22 cellular contexts compared by ENCODE assay signal in the genomic region with DNA sequence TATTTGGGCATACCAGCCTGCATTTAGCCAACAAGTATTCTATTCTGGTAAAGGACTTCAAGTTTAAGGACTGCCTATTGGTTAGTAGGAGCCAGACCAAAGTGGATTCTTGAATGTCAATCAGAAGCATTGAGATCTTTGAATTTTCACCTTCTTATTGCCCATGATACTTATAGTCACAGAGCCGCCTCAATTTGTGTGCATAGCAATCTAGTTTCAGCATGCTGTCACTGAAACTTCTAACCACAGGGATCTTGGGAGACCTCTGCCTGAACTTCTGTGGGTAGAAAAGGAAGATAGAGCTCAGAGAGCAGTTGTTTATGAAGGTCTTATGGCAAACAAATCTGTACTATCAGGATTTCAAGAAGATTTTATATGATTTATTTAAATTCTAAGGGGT.
A peak's percentile ranks its signal among the peaks of the same experiment; 100 is the strongest.
DNase-seq lines count a peak whose midpoint lies in the region; ATAC-seq, FAIRE-seq and TF ChIP-seq lines count a peak whose summit lies in the region.
"Had no signal": no experiment of that assay in that cellular context is flagged by ENCODE, and none has a peak within 500 bp of the region (broad histone marks: within the 10 kb centered on the region; RNA-seq: fewer than 3 reads in every experiment).

No MANE protein-coding gene starts in this region.

- H3K27me3 ChIP-seq in skeletal muscle satellite cell (ENCODE audit: control insufficient read depth, insufficient read depth, low read length), result no peaks in the 10 kb centered on the region
- H3K27me3 ChIP-seq: right atrium auricular region, tibial artery had no signal

- H3K4me1 Mint-ChIP-seq in T-cell, result no peaks in the 10 kb centered on the region
- H3K4me1 Mint-ChIP-seq: activated CD8-positive, alpha-beta memory T cell treated with anti-CD3 and anti-CD28 coated beads, Interleukin-2, amount 10 ng/mL, durations not matched to agents 7 days and 5 days; activated naive CD8-positive, alpha-beta T cell treated with anti-CD3 and anti-CD28 coated beads, Interleukin-2, amount 10 ng/mL, durations not matched to agents 7 days and 5 days; B cell; central memory CD8-positive, alpha-beta T cell had no signal

- H3K4me2 ChIP-seq in skeletal muscle satellite cell (ENCODE audit: low read length), result peak overlapping the region; percentile 12

- H3K4me3 ChIP-seq in fibroblast of the aortic adventitia (ENCODE audit: low read depth, low read length) (no peak overlapping the region), skeletal muscle satellite cell (ENCODE audit: low read length) (no peak overlapping the region)
- H3K4me3 ChIP-seq: right atrium auricular region, tibial artery had no signal

- peaks cover 0 to 3% (median 0%) of the 10 kb centered on the region in 3 donors for H3K9me3 Mint-ChIP-seq in T-cell
- H3K9me3 Mint-ChIP-seq: activated naive CD8-positive, alpha-beta T cell treated with anti-CD3 and anti-CD28 coated beads, Interleukin-2, amount 10 ng/mL, durations not matched to agents 7 days and 5 days; central memory CD8-positive, alpha-beta T cell had no signal

- no peaks in the 10 kb centered on the region for H3K36me3 ChIP-seq in skeletal muscle satellite cell (ENCODE audit: insufficient read depth, low read length)
- H3K36me3 ChIP-seq: right atrium auricular region, tibial artery had no signal

- no peaks in the 10 kb centered on the region for H3K36me3 Mint-ChIP-seq in T-cell
- H3K36me3 Mint-ChIP-seq: activated CD8-positive, alpha-beta memory T cell treated with anti-CD3 and anti-CD28 coated beads, Interleukin-2, amount 10 ng/mL, durations not matched to agents 7 days and 5 days; activated naive CD8-positive, alpha-beta T cell treated with anti-CD3 and anti-CD28 coated beads, Interleukin-2, amount 10 ng/mL, durations not matched to agents 7 days and 5 days had no signal

- ATAC-seq in GM18867 (IDR thresholded peaks at IDR 0.05; ENCODE audit: unreplicated experiment) (no peak), T-cell (replicated peaks in 1 of 4) (no peak)
- ATAC-seq: activated CD8-positive, alpha-beta memory T cell treated with anti-CD3 and anti-CD28 coated beads, Interleukin-2, amount 10 ng/mL, durations not matched to agents 7 days and 5 days; HepG2 had no signal

- TF ChIP-seq CTCF in fibroblast of the aortic adventitia (IDR thresholded peaks at IDR 0.05; ENCODE audit: insufficient read depth, low read length), result no peak

- peak overlapping the region; percentile 75 for H3K9ac ChIP-seq in skeletal muscle satellite cell (ENCODE audit: low read depth, low read length)

- no peak overlapping the region for H3K4me3 Mint-ChIP-seq in T-cell
- H3K4me3 Mint-ChIP-seq: activated CD8-positive, alpha-beta memory T cell treated with anti-CD3 and anti-CD28 coated beads, Interleukin-2, amount 10 ng/mL, durations not matched to agents 7 days and 5 days; activated naive CD8-positive, alpha-beta T cell treated with anti-CD3 and anti-CD28 coated beads, Interleukin-2, amount 10 ng/mL, durations not matched to agents 7 days and 5 days; B cell; central memory CD8-positive, alpha-beta T cell had no signal

- DNase-seq in HS-27A (ENCODE audit: low read depth), result peak; percentile 53
- DNase-seq in amniotic epithelial cell (ENCODE audit: low read depth), result peak; percentile 88
- peak; percentile 47 for DNase-seq in fibroblast of the aortic adventitia (ENCODE audit: low read depth)
- DNase-seq in frontal cortex (ENCODE audit: low spot score in 2 of 2), result no peak
- no peak for DNase-seq in superior temporal gyrus (ENCODE audit: extremely low spot score)
- DNase-seq in T-cell, result no peak
- DNase-seq: activated CD8-positive, alpha-beta memory T cell treated with anti-CD3 and anti-CD28 coated beads, Interleukin-2, amount 10 ng/mL, durations not matched to agents 7 days and 5 days; activated naive CD8-positive, alpha-beta T cell treated with anti-CD3 and anti-CD28 coated beads, Interleukin-2, amount 10 ng/mL, durations not matched to agents 7 days and 5 days; head of caudate nucleus; NCI-H146; NK-92 treated with Interleukin-12 subunit alpha and Interleukin-12 subunit beta, amount 100 ng/mL, for 24 hours; nucleus accumbens; RPMI8226; stimulated activated naive CD4-positive, alpha-beta T cell; tibial artery had no signal

- CTCF ChIA-PET in T-cell (lab: Charles Lee), result no interaction called here

- POLR2A ChIA-PET in T-cell (lab: Charles Lee), result no interaction called here

- no peak overlapping the region for H3K27ac Mint-ChIP-seq in T-cell
- H3K27ac Mint-ChIP-seq: activated CD8-positive, alpha-beta memory T cell treated with anti-CD3 and anti-CD28 coated beads, Interleukin-2, amount 10 ng/mL, durations not matched to agents 7 days and 5 days; activated naive CD8-positive, alpha-beta T cell treated with anti-CD3 and anti-CD28 coated beads, Interleukin-2, amount 10 ng/mL, durations not matched to agents 7 days and 5 days; B cell had no signal

- H3K27me3 Mint-ChIP-seq in T-cell, result peaks cover 2 to 8% of the 10 kb centered on the region in 2 donors
- H3K27me3 Mint-ChIP-seq: activated CD8-positive, alpha-beta memory T cell treated with anti-CD3 and anti-CD28 coated beads, Interleukin-2, amount 10 ng/mL, durations not matched to agents 7 days and 5 days; activated naive CD8-positive, alpha-beta T cell treated with anti-CD3 and anti-CD28 coated beads, Interleukin-2, amount 10 ng/mL, durations not matched to agents 7 days and 5 days had no signal

- no peak for FAIRE-seq in frontal cortex (lab: Jason Lieb, UNC)
- FAIRE-seq: H54, HepG2 had no signal

- no peaks in the 10 kb centered on the region for H3K9me3 ChIP-seq in skeletal muscle satellite cell (replicated peaks; ENCODE audit: low read length)
- H3K9me3 ChIP-seq: right atrium auricular region, tibial artery had no signal

- H3K4me1 ChIP-seq in skeletal muscle satellite cell (ENCODE audit: control insufficient read depth, insufficient read depth, low read length), result peaks cover 64% of the 10 kb centered on the region

Comparison
In these comparisons a context has a peak if more than half of its experiments do, and no peak if none do; other contexts are left out.
1. DNase-seq: peak in HS-27A (single experiment), amniotic epithelial cell (single experiment) and fibroblast of the aortic adventitia (single experiment); none in frontal cortex (0 of 2), superior temporal gyrus (single experiment) and T-cell (0 of 34).